1 cellular context compared by ENCODE assay signal in the genomic region with DNA sequence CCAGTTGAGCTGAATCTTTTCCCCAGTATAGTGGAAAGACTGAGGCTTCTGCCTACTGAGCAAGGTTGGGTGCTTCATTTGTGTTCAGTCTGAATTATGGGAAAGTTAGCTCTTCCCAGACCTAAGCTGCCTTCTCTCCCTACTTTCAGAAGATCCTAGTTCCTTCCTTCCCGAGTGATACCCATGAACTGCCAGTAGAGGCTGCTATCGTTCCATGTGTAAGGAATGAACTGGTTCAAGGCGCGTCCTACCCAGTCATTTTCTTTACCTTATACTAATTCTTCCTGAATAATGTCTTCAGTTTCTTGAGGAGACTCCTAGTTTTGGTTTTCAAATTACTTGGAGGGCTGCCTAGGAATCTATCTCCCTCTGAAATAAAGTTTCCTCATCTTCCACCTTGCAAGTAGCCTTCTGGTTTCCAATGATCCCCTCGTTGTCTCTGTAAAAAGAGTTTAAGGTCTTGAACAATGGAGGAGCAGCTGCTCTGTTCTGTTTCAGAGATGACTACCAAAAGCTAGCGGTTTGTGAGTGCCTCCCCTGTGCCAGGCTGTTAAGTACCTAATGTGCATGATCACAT.
TF ChIP-seq lines count a peak whose summit lies in the region.

No MANE protein-coding gene starts in this region.

TF ChIP-seq in WTC11, 78 proteins besides CTCF, POLR2A, EP300 and RAD21 (continued from another document):
- TF ChIP-seq, protein P1, sequence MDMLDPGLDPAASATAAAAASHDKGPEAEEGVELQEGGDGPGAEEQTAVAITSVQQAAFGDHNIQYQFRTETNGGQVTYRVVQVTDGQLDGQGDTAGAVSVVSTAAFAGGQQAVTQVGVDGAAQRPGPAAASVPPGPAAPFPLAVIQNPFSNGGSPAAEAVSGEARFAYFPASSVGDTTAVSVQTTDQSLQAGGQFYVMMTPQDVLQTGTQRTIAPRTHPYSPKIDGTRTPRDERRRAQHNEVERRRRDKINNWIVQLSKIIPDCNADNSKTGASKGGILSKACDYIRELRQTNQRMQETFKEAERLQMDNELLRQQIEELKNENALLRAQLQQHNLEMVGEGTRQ (CRISPR knock-in tag; IDR thresholded peaks at IDR 0.05), result no peak
- TF ChIP-seq ZNF121 (CRISPR knock-in tag; IDR thresholded peaks at IDR 0.05), result no peak
